ENCODE assay signal across 8 cellular contexts in genomic region chr17:29645516-29646051, GRCh38. TPM values are rescaled to one million over a fixed set of nuclear protein-coding genes. Genes with fewer than 3 reads are reported as not detected.
DNase-seq lines count a peak whose midpoint lies in the region; ATAC-seq and TF ChIP-seq lines count a peak whose summit lies in the region.

No MANE protein-coding gene starts in this region.

- H3K4me1 ChIP-seq in breast epithelium (peaks cover 0 to 13% of the 10 kb centered on the region in 2 donors), urinary bladder (ENCODE audit: insufficient read depth) (no peaks in the 10 kb centered on the region)

- no peak for TF ChIP-seq POLR2A in breast epithelium (IDR thresholded peaks at IDR 0.05)

- ATAC-seq in activated T-cell treated with anti-CD3 and anti-CD28 coated beads, Interleukin-2, amount 50 U/mL, for 72 hours (replicated peaks in 1 of 2), result peak in 1 of 2 donors; percentile 45
- no peak for ATAC-seq in GM21515 (IDR thresholded peaks at IDR 0.05; ENCODE audit: unreplicated experiment)

- H3K36me3 ChIP-seq in breast epithelium (no peaks in the 10 kb centered on the region), urinary bladder (ENCODE audit: insufficient read depth) (no peaks in the 10 kb centered on the region)

- WGBS in urinary bladder, result 11% methylated on average over 5 of the region's 5 CpGs

- H3K4me3 Mint-ChIP-seq in activated T-cell treated with anti-CD3 and anti-CD28 coated beads, Interleukin-2, amount 50 U/mL, for 72 hours, result no peak overlapping the region
- no peak overlapping the region for H3K4me3 Mint-ChIP-seq in mesothelial cell of epicardium

- no peak overlapping the region for H3K4me3 ChIP-seq in breast epithelium
- H3K4me3 ChIP-seq in urinary bladder (ENCODE audit: low read depth, low read length), result no peak overlapping the region

- no peaks in the 10 kb centered on the region for H3K9me3 ChIP-seq in breast epithelium

- H3K27me3 Mint-ChIP-seq in activated T-cell treated with anti-CD3 and anti-CD28 coated beads, Interleukin-2, amount 50 U/mL, for 72 hours (ENCODE audit: low read depth), result no peaks in the 10 kb centered on the region
- H3K27me3 Mint-ChIP-seq in mesothelial cell of epicardium (ENCODE audit: low read depth), result no peaks in the 10 kb centered on the region

- H3K9me3 Mint-ChIP-seq in activated T-cell treated with anti-CD3 and anti-CD28 coated beads, Interleukin-2, amount 50 U/mL, for 72 hours, result no peaks in the 10 kb centered on the region
- H3K9me3 Mint-ChIP-seq in mesothelial cell of epicardium, result no peaks in the 10 kb centered on the region

- intact Hi-C loops in breast epithelium (cut with DNase I; ENCODE audit: low total_unique reads), result no loop called here

- peaks cover 30% of the 10 kb centered on the region for H3K4me1 Mint-ChIP-seq in activated T-cell treated with anti-CD3 and anti-CD28 coated beads, Interleukin-2, amount 50 U/mL, for 72 hours (ENCODE audit: low read depth)
- H3K4me1 Mint-ChIP-seq in mesothelial cell of epicardium, result peaks cover 26% of the 10 kb centered on the region

- TF ChIP-seq CTCF in breast epithelium (IDR thresholded peaks at IDR 0.05) (no peak), mesothelial cell of epicardium (IDR thresholded peaks at IDR 0.05; ENCODE audit: unreplicated experiment) (no peak)

- DNase-seq in activated T-cell treated with anti-CD3 and anti-CD28 coated beads, Interleukin-2, amount 50 U/mL, for 72 hours, result no peak
- DNase-seq in activated T-cell treated with anti-CD3 and anti-CD28 coated beads, Interleukin-2, amount 50 U/mL, for 48 hours, result no peak
- DNase-seq in breast epithelium (ENCODE audit: low spot score in 2 of 2) (peak in 1 of 2 donors; percentile 78), mesothelial cell of epicardium (ENCODE audit: low spot score in 2 of 2, unreplicated experiment in 2 of 2) (no peak), NCI-H748 treated with DMSO at 0.1 percent for 48 hours (lab: John Stamatoyannopoulos, UW) (no peak)
- DNase-seq in stimulated activated CD4-positive, alpha-beta T cell treated with anti-CD3 and anti-CD28 coated beads, Interleukin-2, amount 100 ng/mL, for 48 hours, result no peak

- peak overlapping the region; percentile 73 for H3K27ac Mint-ChIP-seq in activated T-cell treated with anti-CD3 and anti-CD28 coated beads, Interleukin-2, amount 50 U/mL, for 72 hours
- peak overlapping the region; percentile 34 for H3K27ac Mint-ChIP-seq in mesothelial cell of epicardium

- H3K27me3 ChIP-seq in breast epithelium, result no peaks in the 10 kb centered on the region

- H3K36me3 Mint-ChIP-seq in activated T-cell treated with anti-CD3 and anti-CD28 coated beads, Interleukin-2, amount 50 U/mL, for 72 hours (ENCODE audit: insufficient read depth in 2 of 2), result peaks cover 2 to 11% of the 10 kb centered on the region in 2 donors
- H3K36me3 Mint-ChIP-seq in mesothelial cell of epicardium, result peaks cover 7% of the 10 kb centered on the region

- peak overlapping the region; percentile 68 to 81 for H3K27ac ChIP-seq in breast epithelium
- H3K27ac ChIP-seq in urinary bladder (ENCODE audit: low read depth), result peak overlapping the region; percentile 48

RNA-seq across cellular contexts. Expression of gene CORO6, which starts 22.9 kb away (rescaled TPM):
- total RNA-seq in activated T-cell treated with anti-CD3 and anti-CD28 coated beads, Interleukin-2, amount 50 U/mL, for 72 hours, result 10 to 100 TPM; 10.4 to 13.9 TPM
- total RNA-seq in breast epithelium (10 to 100 TPM in 2 of 3 donors, 1 to 10 TPM in 1; 6.6 to 21.3 (median 16.8) TPM), mesothelial cell of epicardium (3.4 to 3.8 TPM (median 3.4 TPM) in 3 replicates), urinary bladder (5.2 TPM)
- polyA plus RNA-seq in urinary bladder, result 35.0 TPM

RNA-seq across cellular contexts. Expression of gene ANKRD13B, which starts 52.7 kb away (rescaled TPM):
- total RNA-seq in activated T-cell treated with anti-CD3 and anti-CD28 coated beads, Interleukin-2, amount 50 U/mL, for 72 hours, result 10 to 100 TPM in 1 of 2 donors, 1 to 10 TPM in 1; 7.9 to 13.5 TPM
- total RNA-seq in breast epithelium (10 to 100 TPM in 1 of 3 donors, 1 to 10 TPM in 2; 8.5 to 13.0 (median 9.2) TPM), mesothelial cell of epicardium (51.7 to 52.7 TPM (median 52.6 TPM) in 3 replicates), urinary bladder (7.7 TPM)
- 13.6 TPM for polyA plus RNA-seq in urinary bladder

RNA-seq across cellular contexts. Expression of gene GIT1, which starts 56.1 kb away (rescaled TPM):
- 10 to 100 TPM; 45.0 to 47.4 TPM for total RNA-seq in activated T-cell treated with anti-CD3 and anti-CD28 coated beads, Interleukin-2, amount 50 U/mL, for 72 hours
- total RNA-seq in breast epithelium (10 to 100 TPM; 28.5 to 41.3 (median 31.2) TPM), mesothelial cell of epicardium (99.0 to 110 TPM (median 108 TPM) in 3 replicates), urinary bladder (14.2 TPM)
- 32.8 TPM for polyA plus RNA-seq in urinary bladder
